In genomic region chr6:108119212-108120141, GRCh38 we compare ENCODE assay signal across 9 cellular contexts. TPM values are rescaled to one million over a fixed set of nuclear protein-coding genes. Genes with fewer than 3 reads are reported as not detected.
DNase-seq lines count a peak whose midpoint lies in the region; ATAC-seq and TF ChIP-seq lines count a peak whose summit lies in the region.
"Had no signal": no experiment of that assay in that cellular context is flagged by ENCODE, and none has a peak within 500 bp of the region (broad histone marks: within the 10 kb centered on the region; RNA-seq: fewer than 3 reads in every experiment).

No MANE protein-coding gene starts in this region.

- H3K27ac ChIP-seq in fibroblast of lung (ENCODE audit: insufficient read depth, low read length) (no peak overlapping the region), psoas muscle (no peak overlapping the region)

- POLR2A ChIA-PET in activated CD8-positive, alpha-beta T cell treated with anti-CD3 and anti-CD28 coated beads for 36 hours (lab: Charles Lee) = interaction anchor here (0.6 kb wide), 1 partner anchor 38 kb away, joined by 3 read pairs; no protein-coding TSS in a partner anchor

- H3K36me3 ChIP-seq in fibroblast of lung (ENCODE audit: control insufficient read depth, insufficient read depth, low read length) = no peaks in the 10 kb centered on the region
- no peaks in the 10 kb centered on the region for H3K36me3 ChIP-seq in psoas muscle (ENCODE audit: insufficient read depth in 1 of 2, low read depth in 1 of 2)

- ATAC-seq in activated CD8-positive, alpha-beta T cell treated with anti-CD3 and anti-CD28 coated beads for 36 hours = no peak
- ATAC-seq in psoas muscle (no peak), HG03565 (IDR thresholded peaks at IDR 0.05; ENCODE audit: unreplicated experiment) (no peak), GM19328 (IDR thresholded peaks at IDR 0.05; ENCODE audit: unreplicated experiment) (no peak)

- peak overlapping the region; percentile 75 for H3K4me3 Mint-ChIP-seq in activated CD8-positive, alpha-beta T cell treated with anti-CD3 and anti-CD28 coated beads for 36 hours

- no peak overlapping the region for H2AFZ ChIP-seq in fibroblast of lung (ENCODE audit: low read length)

- H3K9ac ChIP-seq in fibroblast of lung (ENCODE audit: insufficient read depth, low read length) = no peak overlapping the region

- 23 to 26% (median 23%) methylated on average over 69 to 72 of the region's 72 CpGs for WGBS in psoas muscle, 3 donors

- no peaks in the 10 kb centered on the region for H3K79me2 ChIP-seq in fibroblast of lung (ENCODE audit: control insufficient read depth, insufficient read depth, low read length)

- TF ChIP-seq CTCF in activated CD8-positive, alpha-beta T cell treated with anti-CD3 and anti-CD28 coated beads for 36 hours (IDR thresholded peaks at IDR 0.05) = no peak
- TF ChIP-seq CTCF in fibroblast of lung (conservative IDR thresholded peaks at IDR 0.05 in 1 of 2, IDR thresholded peaks at IDR 0.05 in 1 of 2; ENCODE audit: low read depth in 1 of 2, low read length in 2 of 2) = no peak
- no peak for TF ChIP-seq CTCF in psoas muscle (IDR thresholded peaks at IDR 0.05)

- peaks cover 37% of the 10 kb centered on the region for H3K4me1 Mint-ChIP-seq in activated CD8-positive, alpha-beta T cell treated with anti-CD3 and anti-CD28 coated beads for 36 hours (ENCODE audit: low read depth)

- peak overlapping the region; percentile 86 for H3K4me2 ChIP-seq in fibroblast of lung (ENCODE audit: extremely low read depth, insufficient read depth, low read length)

- H3K4me3 ChIP-seq in fibroblast of lung (replicated peaks in 1 of 4; ENCODE audit: control extremely low read depth in 1 of 4, insufficient read depth in 1 of 4, low read depth in 3 of 4, low read length in 4 of 4) = peak overlapping the region in 3 of 4 experiments; percentile 33 to 52 (median 50)
- H3K4me3 ChIP-seq in psoas muscle = peak overlapping the region; percentile 82

- H3K9me3 Mint-ChIP-seq in activated CD8-positive, alpha-beta T cell treated with anti-CD3 and anti-CD28 coated beads for 36 hours = no peaks in the 10 kb centered on the region

- H3K36me3 Mint-ChIP-seq in activated CD8-positive, alpha-beta T cell treated with anti-CD3 and anti-CD28 coated beads for 36 hours (ENCODE audit: low read depth) = no peaks in the 10 kb centered on the region

- peaks cover 85% of the 10 kb centered on the region for H3K27me3 Mint-ChIP-seq in activated CD8-positive, alpha-beta T cell treated with anti-CD3 and anti-CD28 coated beads for 36 hours

- no peak overlapping the region for H3K27ac Mint-ChIP-seq in activated CD8-positive, alpha-beta T cell treated with anti-CD3 and anti-CD28 coated beads for 36 hours

- no peaks in the 10 kb centered on the region for H3K9me3 ChIP-seq in fibroblast of lung (ENCODE audit: control insufficient read depth, insufficient read depth, low read depth, low read length)
- no peaks in the 10 kb centered on the region for H3K9me3 ChIP-seq in psoas muscle

- intact Hi-C loops in activated CD8-positive, alpha-beta T cell treated with anti-CD3 and anti-CD28 coated beads for 36 hours (cut with micrococcal nuclease) = loop anchor here (10.0 kb wide), 1 partner anchor 405 kb away; no protein-coding TSS in a partner anchor
- intact Hi-C loops in psoas muscle (cut with DNase I) = loop anchor here (5.0 to 10.0 kb wide), 3 partner anchors 48 to 405 kb away; partner anchors contain the start of gene NR2E1 (in 2 of the 2)

- CTCF ChIA-PET in activated CD8-positive, alpha-beta T cell treated with anti-CD3 and anti-CD28 coated beads for 36 hours (lab: Charles Lee) = interaction anchor here (1.0 to 1.3 kb wide), 3 partner anchors 45 to 373 kb away, joined by 3 to 6 read pairs (median 5); no protein-coding TSS in a partner anchor

- H4K20me1 ChIP-seq in fibroblast of lung (ENCODE audit: control insufficient read depth, extremely low read depth, insufficient read depth, low read length) = no peaks in the 10 kb centered on the region

- H3K4me1 ChIP-seq in fibroblast of lung (ENCODE audit: control insufficient read depth, extremely low read depth, insufficient read depth, low read length) (no peaks in the 10 kb centered on the region), psoas muscle (peaks cover 17% of the 10 kb centered on the region)

- DNase-seq in ELF-1 (ENCODE audit: low read depth, low spot score) = peak; percentile 23
- DNase-seq in activated CD8-positive, alpha-beta T cell treated with anti-CD3 and anti-CD28 coated beads for 36 hours = peak; percentile 20
- DNase-seq in fibroblast of lung (ENCODE audit: low read depth in 2 of 2) = no peak
- no peak for DNase-seq in psoas muscle
- no peak for DNase-seq in NCI-H1092 treated with DMSO at 0.1 percent for 48 hours (lab: John Stamatoyannopoulos, UW)
- no peak for DNase-seq in amniotic stem cell (lab: John Stamatoyannopoulos, UW)

- H3K27me3 ChIP-seq in fibroblast of lung (ENCODE audit: control insufficient read depth, insufficient read depth, low read length) (peaks cover 83% of the 10 kb centered on the region), psoas muscle (ENCODE audit: insufficient read depth in 3 of 3, low read length in 2 of 3) (peaks cover 0 to 90% (median 61%) of the 10 kb centered on the region in 3 donors)

RNA-seq across cellular contexts. Expression of gene OSTM1, which starts 44.9 kb away (rescaled TPM):
- total RNA-seq in activated CD8-positive, alpha-beta T cell treated with anti-CD3 and anti-CD28 coated beads for 36 hours = 1 to 10 TPM; 7.2 to 7.5 TPM
- total RNA-seq in fibroblast of lung (31.3 and 31.9 TPM in 2 replicates), psoas muscle (10 to 100 TPM; 21.6 to 29.6 (median 24.1) TPM)
- polyA plus RNA-seq in fibroblast of lung (23.8 and 37.0 TPM in 2 replicates), psoas muscle (10 to 100 TPM; 15.6 to 29.8 (median 22.2) TPM)
- polyA plus RNA-seq in fibroblast of lung (2012) = 24.1 and 29.6 TPM in 2 replicates
- 3.8 and 21.0 TPM in 2 replicates for polyA minus RNA-seq in fibroblast of lung (ENCODE audit: low replicate concordance)

RNA-seq across cellular contexts. Expression of gene NR2E1, which starts 46.3 kb away (rescaled TPM):
- total RNA-seq in activated CD8-positive, alpha-beta T cell treated with anti-CD3 and anti-CD28 coated beads for 36 hours = not detected
- not detected in 2 replicates for total RNA-seq in fibroblast of lung
- polyA plus RNA-seq in fibroblast of lung = not detected in 2 replicates
- polyA plus RNA-seq in fibroblast of lung (2012) = not detected in 2 replicates
- not detected in 2 replicates for polyA minus RNA-seq in fibroblast of lung (ENCODE audit: low replicate concordance)
- not detected for total RNA-seq in psoas muscle
- under 1 TPM in 1 of 3 donors, not detected in 2; 0.01 TPM for polyA plus RNA-seq in psoas muscle
- total RNA-seq: RPMI7951 had no signal

Comparison
In these comparisons a context has a peak if more than half of its experiments do, and no peak if none do; other contexts are left out.
1. DNase-seq: peak in ELF-1 (single experiment) and activated CD8-positive, alpha-beta T cell treated with anti-CD3 and anti-CD28 coated beads for 36 hours (single experiment); none in fibroblast of lung (0 of 2), psoas muscle (0 of 2), NCI-H1092 treated with DMSO at 0.1 percent for 48 hours (single experiment) and amniotic stem cell (single experiment).